7 cellular contexts compared by ENCODE assay signal in the genomic region with DNA sequence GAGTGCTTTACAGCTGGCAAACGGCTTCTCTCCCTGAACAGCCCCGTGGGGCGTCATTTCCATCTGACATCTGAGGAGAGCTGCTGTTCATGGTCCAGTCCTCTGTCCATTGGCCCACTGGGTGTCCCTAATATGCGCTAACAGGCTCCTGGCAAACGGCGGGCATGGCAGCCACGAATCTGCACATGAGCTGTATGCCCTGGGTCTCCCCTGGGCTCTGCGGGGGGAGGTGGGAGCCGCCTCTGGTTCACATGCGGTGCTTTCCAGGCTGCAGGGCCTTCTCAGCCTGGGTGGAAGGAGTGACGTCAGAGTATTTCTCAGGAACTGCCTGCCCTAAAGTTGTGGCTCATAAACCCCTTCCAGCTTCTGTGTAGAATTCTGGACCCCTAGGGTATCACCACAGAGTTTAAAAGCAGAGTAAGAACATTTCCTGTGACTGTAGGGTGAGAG.
DNase-seq lines count a peak whose midpoint lies in the region; ATAC-seq and TF ChIP-seq lines count a peak whose summit lies in the region.

No MANE protein-coding gene starts in this region.

- no peaks in the 10 kb centered on the region for H3K9me2 ChIP-seq in GM23338 (ENCODE audit: insufficient read depth)

- intact Hi-C loops in left cardiac atrium (cut with DNase I): no loop called here

- peaks cover 24% of the 10 kb centered on the region for H4K20me1 ChIP-seq in GM23338 (replicated peaks; ENCODE audit: insufficient read depth)

- no peaks in the 10 kb centered on the region for H3K9me3 Mint-ChIP-seq in GM23338
- no peaks in the 10 kb centered on the region for H3K9me3 Mint-ChIP-seq in activated T-helper 17 cell treated with anti-CD3 and anti-CD28 coated beads, Interleukin-2, amount 50 U/mL, for 72 hours

- peak overlapping the region; percentile 99 for H3K27ac ChIP-seq in GM23338 (ENCODE audit: low read depth)

- peak overlapping the region; percentile 81 for H3K4me2 ChIP-seq in GM23338

- H3K36me3 ChIP-seq in GM23338 (ENCODE audit: insufficient read depth): no peaks in the 10 kb centered on the region

- no peak overlapping the region for H2AFZ ChIP-seq in GM23338

- peak; percentile 6 for ATAC-seq in GM23338
- peak; percentile 61 for ATAC-seq in activated T-helper 17 cell treated with anti-CD3 and anti-CD28 coated beads, Interleukin-2, amount 50 U/mL, for 72 hours (replicated peaks)
- peak; percentile 45 to 53 for ATAC-seq in left cardiac atrium

- peaks cover 85% of the 10 kb centered on the region for H3K4me1 Mint-ChIP-seq in GM23338
- H3K4me1 Mint-ChIP-seq in activated T-helper 17 cell treated with anti-CD3 and anti-CD28 coated beads, Interleukin-2, amount 50 U/mL, for 72 hours: peaks cover 71% of the 10 kb centered on the region

- DNase-seq in GM23338 (ENCODE audit: low spot score): peak; percentile 22
- peak; percentile 96 for DNase-seq in NCI-H69 (lab: John Stamatoyannopoulos, UW)
- peak; percentile 75 for DNase-seq in left cardiac atrium
- peak; percentile 68 to 76 (median 75) for DNase-seq in stimulated activated CD4-positive, alpha-beta T cell treated with anti-CD3 and anti-CD28 coated beads, Interleukin-12 subunit alpha, Interleukin-12 subunit beta, amount 100 ng/mL, for 48 hours (ENCODE audit: low read depth in 2 of 3, low spot score in 1 of 3)
- no peak for DNase-seq in ureter (ENCODE audit: low spot score)
- no peak for DNase-seq in superior temporal gyrus (ENCODE audit: extremely low spot score)

- H3K4me1 ChIP-seq in GM23338 (ENCODE audit: insufficient read depth): peaks cover 90% of the 10 kb centered on the region

- peaks cover 26% of the 10 kb centered on the region; the same call in 1 of the 2 replicates for H3F3A ChIP-seq in GM23338 (replicated peaks; ENCODE audit: low read depth)

- H3K79me2 ChIP-seq in GM23338 (replicated peaks; ENCODE audit: insufficient read depth): peaks cover 98% of the 10 kb centered on the region

- H3K4me3 Mint-ChIP-seq in GM23338: no peak overlapping the region
- H3K4me3 Mint-ChIP-seq in activated T-helper 17 cell treated with anti-CD3 and anti-CD28 coated beads, Interleukin-2, amount 50 U/mL, for 72 hours: peak overlapping the region; percentile 100

- peaks cover 13% of the 10 kb centered on the region for H3K27me3 Mint-ChIP-seq in GM23338 (ENCODE audit: insufficient read depth, low read depth, poor library complexity)
- no peaks in the 10 kb centered on the region for H3K27me3 Mint-ChIP-seq in activated T-helper 17 cell treated with anti-CD3 and anti-CD28 coated beads, Interleukin-2, amount 50 U/mL, for 72 hours

- H3K27me3 ChIP-seq in GM23338 (ENCODE audit: insufficient read depth): no peaks in the 10 kb centered on the region

- TF ChIP-seq CTCF in GM23338 (conservative IDR thresholded peaks at IDR 0.05; ENCODE audit: low read depth in 2 of 2): no peak

- no peak overlapping the region for H3K4me3 ChIP-seq in GM23338

- peak overlapping the region; percentile 97 for H3K27ac Mint-ChIP-seq in GM23338
- peak overlapping the region; percentile 99 for H3K27ac Mint-ChIP-seq in activated T-helper 17 cell treated with anti-CD3 and anti-CD28 coated beads, Interleukin-2, amount 50 U/mL, for 72 hours

- H3K36me3 Mint-ChIP-seq in GM23338 (ENCODE audit: low read depth): no peaks in the 10 kb centered on the region; the same call in 2 of the 3 replicates
- H3K36me3 Mint-ChIP-seq in activated T-helper 17 cell treated with anti-CD3 and anti-CD28 coated beads, Interleukin-2, amount 50 U/mL, for 72 hours (ENCODE audit: low read depth): peaks cover 99% of the 10 kb centered on the region

TF ChIP-seq in GM23338, 12 proteins besides CTCF, POLR2A, EP300 and RAD21 (continues in another document):
- TF ChIP-seq, protein P1, sequence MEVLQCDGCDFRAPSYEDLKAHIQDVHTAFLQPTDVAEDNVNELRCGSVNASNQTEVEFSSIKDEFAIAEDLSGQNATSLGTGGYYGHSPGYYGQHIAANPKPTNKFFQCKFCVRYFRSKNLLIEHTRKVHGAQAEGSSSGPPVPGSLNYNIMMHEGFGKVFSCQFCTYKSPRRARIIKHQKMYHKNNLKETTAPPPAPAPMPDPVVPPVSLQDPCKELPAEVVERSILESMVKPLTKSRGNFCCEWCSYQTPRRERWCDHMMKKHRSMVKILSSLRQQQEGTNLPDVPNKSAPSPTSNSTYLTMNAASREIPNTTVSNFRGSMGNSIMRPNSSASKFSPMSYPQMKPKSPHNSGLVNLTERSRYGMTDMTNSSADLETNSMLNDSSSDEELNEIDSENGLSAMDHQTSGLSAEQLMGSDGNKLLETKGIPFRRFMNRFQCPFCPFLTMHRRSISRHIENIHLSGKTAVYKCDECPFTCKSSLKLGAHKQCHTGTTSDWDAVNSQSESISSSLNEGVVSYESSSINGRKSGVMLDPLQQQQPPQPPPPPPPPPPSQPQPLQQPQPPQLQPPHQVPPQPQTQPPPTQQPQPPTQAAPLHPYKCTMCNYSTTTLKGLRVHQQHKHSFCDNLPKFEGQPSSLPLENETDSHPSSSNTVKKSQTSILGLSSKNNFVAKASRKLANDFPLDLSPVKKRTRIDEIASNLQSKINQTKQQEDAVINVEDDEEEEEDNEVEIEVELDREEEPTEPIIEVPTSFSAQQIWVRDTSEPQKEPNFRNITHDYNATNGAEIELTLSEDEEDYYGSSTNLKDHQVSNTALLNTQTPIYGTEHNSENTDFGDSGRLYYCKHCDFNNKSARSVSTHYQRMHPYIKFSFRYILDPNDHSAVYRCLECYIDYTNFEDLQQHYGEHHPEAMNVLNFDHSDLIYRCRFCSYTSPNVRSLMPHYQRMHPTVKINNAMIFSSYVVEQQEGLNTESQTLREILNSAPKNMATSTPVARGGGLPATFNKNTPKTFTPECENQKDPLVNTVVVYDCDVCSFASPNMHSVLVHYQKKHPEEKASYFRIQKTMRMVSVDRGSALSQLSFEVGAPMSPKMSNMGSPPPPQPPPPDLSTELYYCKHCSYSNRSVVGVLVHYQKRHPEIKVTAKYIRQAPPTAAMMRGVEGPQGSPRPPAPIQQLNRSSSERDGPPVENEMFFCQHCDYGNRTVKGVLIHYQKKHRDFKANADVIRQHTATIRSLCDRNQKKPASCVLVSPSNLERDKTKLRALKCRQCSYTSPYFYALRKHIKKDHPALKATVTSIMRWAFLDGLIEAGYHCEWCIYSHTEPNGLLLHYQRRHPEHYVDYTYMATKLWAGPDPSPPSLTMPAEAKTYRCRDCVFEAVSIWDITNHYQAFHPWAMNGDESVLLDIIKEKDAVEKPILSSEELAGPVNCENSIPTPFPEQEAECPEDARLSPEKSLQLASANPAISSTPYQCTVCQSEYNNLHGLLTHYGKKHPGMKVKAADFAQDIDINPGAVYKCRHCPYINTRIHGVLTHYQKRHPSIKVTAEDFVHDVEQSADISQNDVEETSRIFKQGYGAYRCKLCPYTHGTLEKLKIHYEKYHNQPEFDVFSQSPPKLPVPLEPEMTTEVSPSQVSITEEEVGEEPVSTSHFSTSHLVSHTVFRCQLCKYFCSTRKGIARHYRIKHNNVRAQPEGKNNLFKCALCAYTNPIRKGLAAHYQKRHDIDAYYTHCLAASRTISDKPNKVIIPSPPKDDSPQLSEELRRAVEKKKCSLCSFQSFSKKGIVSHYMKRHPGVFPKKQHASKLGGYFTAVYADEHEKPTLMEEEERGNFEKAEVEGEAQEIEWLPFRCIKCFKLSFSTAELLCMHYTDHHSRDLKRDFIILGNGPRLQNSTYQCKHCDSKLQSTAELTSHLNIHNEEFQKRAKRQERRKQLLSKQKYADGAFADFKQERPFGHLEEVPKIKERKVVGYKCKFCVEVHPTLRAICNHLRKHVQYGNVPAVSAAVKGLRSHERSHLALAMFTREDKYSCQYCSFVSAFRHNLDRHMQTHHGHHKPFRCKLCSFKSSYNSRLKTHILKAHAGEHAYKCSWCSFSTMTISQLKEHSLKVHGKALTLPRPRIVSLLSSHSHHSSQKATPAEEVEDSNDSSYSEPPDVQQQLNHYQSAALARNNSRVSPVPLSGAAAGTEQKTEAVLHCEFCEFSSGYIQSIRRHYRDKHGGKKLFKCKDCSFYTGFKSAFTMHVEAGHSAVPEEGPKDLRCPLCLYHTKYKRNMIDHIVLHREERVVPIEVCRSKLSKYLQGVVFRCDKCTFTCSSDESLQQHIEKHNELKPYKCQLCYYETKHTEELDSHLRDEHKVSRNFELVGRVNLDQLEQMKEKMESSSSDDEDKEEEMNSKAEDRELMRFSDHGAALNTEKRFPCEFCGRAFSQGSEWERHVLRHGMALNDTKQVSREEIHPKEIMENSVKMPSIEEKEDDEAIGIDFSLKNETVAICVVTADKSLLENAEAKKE (CRISPR knock-in tag; IDR thresholded peaks at IDR 0.05): no peak
- TF ChIP-seq ZNF114 (CRISPR knock-in tag; IDR thresholded peaks at IDR 0.05): no peak
- no peak for TF ChIP-seq CREB1 (CRISPR knock-in tag; IDR thresholded peaks at IDR 0.05; ENCODE audit: low read depth)
- TF ChIP-seq, protein P2, sequence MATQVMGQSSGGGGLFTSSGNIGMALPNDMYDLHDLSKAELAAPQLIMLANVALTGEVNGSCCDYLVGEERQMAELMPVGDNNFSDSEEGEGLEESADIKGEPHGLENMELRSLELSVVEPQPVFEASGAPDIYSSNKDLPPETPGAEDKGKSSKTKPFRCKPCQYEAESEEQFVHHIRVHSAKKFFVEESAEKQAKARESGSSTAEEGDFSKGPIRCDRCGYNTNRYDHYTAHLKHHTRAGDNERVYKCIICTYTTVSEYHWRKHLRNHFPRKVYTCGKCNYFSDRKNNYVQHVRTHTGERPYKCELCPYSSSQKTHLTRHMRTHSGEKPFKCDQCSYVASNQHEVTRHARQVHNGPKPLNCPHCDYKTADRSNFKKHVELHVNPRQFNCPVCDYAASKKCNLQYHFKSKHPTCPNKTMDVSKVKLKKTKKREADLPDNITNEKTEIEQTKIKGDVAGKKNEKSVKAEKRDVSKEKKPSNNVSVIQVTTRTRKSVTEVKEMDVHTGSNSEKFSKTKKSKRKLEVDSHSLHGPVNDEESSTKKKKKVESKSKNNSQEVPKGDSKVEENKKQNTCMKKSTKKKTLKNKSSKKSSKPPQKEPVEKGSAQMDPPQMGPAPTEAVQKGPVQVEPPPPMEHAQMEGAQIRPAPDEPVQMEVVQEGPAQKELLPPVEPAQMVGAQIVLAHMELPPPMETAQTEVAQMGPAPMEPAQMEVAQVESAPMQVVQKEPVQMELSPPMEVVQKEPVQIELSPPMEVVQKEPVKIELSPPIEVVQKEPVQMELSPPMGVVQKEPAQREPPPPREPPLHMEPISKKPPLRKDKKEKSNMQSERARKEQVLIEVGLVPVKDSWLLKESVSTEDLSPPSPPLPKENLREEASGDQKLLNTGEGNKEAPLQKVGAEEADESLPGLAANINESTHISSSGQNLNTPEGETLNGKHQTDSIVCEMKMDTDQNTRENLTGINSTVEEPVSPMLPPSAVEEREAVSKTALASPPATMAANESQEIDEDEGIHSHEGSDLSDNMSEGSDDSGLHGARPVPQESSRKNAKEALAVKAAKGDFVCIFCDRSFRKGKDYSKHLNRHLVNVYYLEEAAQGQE (IDR thresholded peaks at IDR 0.05; ENCODE audit: unreplicated experiment): no peak
- no peak for TF ChIP-seq EZH2phosphoT487 (IDR thresholded peaks at IDR 0.05; ENCODE audit: unreplicated experiment)
- no peak for TF ChIP-seq JUNB (IDR thresholded peaks at IDR 0.05; ENCODE audit: unreplicated experiment)

Comparison
In these comparisons a context has a peak if more than half of its experiments do, and no peak if none do; other contexts are left out.
1. ATAC-seq: peak in every context shown above with its lines; median percentile 61 in activated T-helper 17 cell treated with anti-CD3 and anti-CD28 coated beads, Interleukin-2, amount 50 U/mL, for 72 hours; 49 in left cardiac atrium; 6 in GM23338.
2. DNase-seq: peak in GM23338 (single experiment), NCI-H69 (single experiment), left cardiac atrium (single experiment) and stimulated activated CD4-positive, alpha-beta T cell treated with anti-CD3 and anti-CD28 coated beads, Interleukin-12 subunit alpha, Interleukin-12 subunit beta, amount 100 ng/mL, for 48 hours (3 of 3); none in ureter (single experiment) and superior temporal gyrus (single experiment).